Comparison of ENCODE assay signal across 8 cellular contexts in the genomic region with DNA sequence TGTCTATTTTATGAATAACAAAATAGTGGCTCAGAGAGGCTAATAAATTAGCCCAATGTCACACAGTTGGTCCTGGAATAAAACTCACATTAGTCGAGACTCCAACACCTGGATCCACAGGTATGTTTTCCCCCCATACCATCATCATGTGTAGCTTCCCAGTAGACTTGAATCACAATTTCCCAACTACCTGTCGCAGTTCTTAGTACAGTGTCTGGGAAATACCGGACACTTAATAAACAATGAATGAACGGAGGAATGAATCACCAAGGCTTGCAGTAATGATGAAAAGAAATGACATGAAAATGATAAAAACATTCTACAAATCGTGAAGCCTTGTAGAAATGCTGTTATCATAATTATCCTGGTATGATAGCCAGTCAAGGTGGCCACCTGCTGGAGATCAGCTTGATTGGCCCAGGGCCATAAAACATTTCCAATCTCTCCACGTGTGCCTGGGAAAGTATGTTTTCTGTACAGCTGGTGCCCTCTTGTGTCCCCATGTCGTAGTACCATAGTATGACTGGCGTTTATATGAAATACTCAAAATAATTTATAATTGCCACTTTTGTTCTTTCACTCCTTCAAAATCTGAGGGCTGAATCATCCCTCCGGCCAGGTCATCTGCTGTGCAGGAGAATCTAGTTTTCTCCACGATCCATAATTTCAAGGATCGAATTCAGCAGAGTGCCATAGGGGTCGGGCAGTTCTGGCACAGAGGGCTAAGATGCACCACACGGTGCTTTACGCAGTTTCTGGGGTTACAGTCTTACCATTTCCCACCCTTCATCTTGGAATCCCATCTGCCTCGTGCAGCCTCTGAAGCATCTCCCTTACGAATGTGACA.
DNase-seq lines count a peak whose midpoint lies in the region; ATAC-seq and TF ChIP-seq lines count a peak whose summit lies in the region.

No MANE protein-coding gene starts in this region.

- H3K4me1 Mint-ChIP-seq in activated T-helper 17 cell treated with anti-CD3 and anti-CD28 coated beads, Interleukin-2, amount 50 U/mL, for 72 hours, result no peaks in the 10 kb centered on the region

- H3K27me3 ChIP-seq in left lung, result no peaks in the 10 kb centered on the region

- DNase-seq in GM12864 (ENCODE audit: low read depth) (no peak), NCI-H1930 (lab: John Stamatoyannopoulos, UW) (peak; percentile 2 to 4), left lung (no peak), posterior cingulate gyrus (no peak), T-helper 9 cell (no peak)

- no peak overlapping the region for H3K27ac Mint-ChIP-seq in activated T-helper 17 cell treated with anti-CD3 and anti-CD28 coated beads, Interleukin-2, amount 50 U/mL, for 72 hours

- peak; percentile 9 for TF ChIP-seq CTCF in GM12864 (IDR thresholded peaks at IDR 0.05; ENCODE audit: low read depth, low read length, missing control alignments)
- 0 out of 2 replicates have a peak, but pooled peaks have one; percentile 6 for TF ChIP-seq CTCF in WI38 (IDR thresholded peaks at IDR 0.05; ENCODE audit: low read depth, low read length)
- peak in 1 of 2 donors; percentile 33 for TF ChIP-seq CTCF in left lung (IDR thresholded peaks at IDR 0.05)

- intact Hi-C loops in left lung (cut with DNase I), result no loop called here
- intact Hi-C loops in posterior cingulate gyrus (cut with DNase I), result no loop called here

- no peaks in the 10 kb centered on the region for H3K36me3 Mint-ChIP-seq in activated T-helper 17 cell treated with anti-CD3 and anti-CD28 coated beads, Interleukin-2, amount 50 U/mL, for 72 hours (ENCODE audit: low read depth)

- peak; percentile 96 for ATAC-seq in left lung
- ATAC-seq in HG02678 (IDR thresholded peaks at IDR 0.05; ENCODE audit: unreplicated experiment), result no peak
- ATAC-seq in activated T-helper 17 cell treated with anti-CD3 and anti-CD28 coated beads, Interleukin-2, amount 50 U/mL, for 72 hours (replicated peaks), result no peak

- H3K36me3 ChIP-seq in left lung, result no peaks in the 10 kb centered on the region

- no peaks in the 10 kb centered on the region for H3K9me3 Mint-ChIP-seq in activated T-helper 17 cell treated with anti-CD3 and anti-CD28 coated beads, Interleukin-2, amount 50 U/mL, for 72 hours

- H3K9me3 ChIP-seq in left lung, result no peaks in the 10 kb centered on the region

- H3K4me3 Mint-ChIP-seq in activated T-helper 17 cell treated with anti-CD3 and anti-CD28 coated beads, Interleukin-2, amount 50 U/mL, for 72 hours, result no peak overlapping the region

- H3K4me3 ChIP-seq in GM12864 (ENCODE audit: low read depth, low read length) (no peak overlapping the region), WI38 (ENCODE audit: low read depth, low read length) (no peak overlapping the region), left lung (no peak overlapping the region)

- no peaks in the 10 kb centered on the region for H3K27me3 Mint-ChIP-seq in activated T-helper 17 cell treated with anti-CD3 and anti-CD28 coated beads, Interleukin-2, amount 50 U/mL, for 72 hours

- no peak overlapping the region for H3K27ac ChIP-seq in left lung

- no peaks in the 10 kb centered on the region for H3K4me1 ChIP-seq in left lung

Comparison
In these comparisons a context has a peak if more than half of its experiments do, and no peak if none do; other contexts are left out.
1. DNase-seq: peak in NCI-H1930 (2 of 2); none in GM12864 (single experiment), left lung (0 of 2), posterior cingulate gyrus (0 of 10) and T-helper 9 cell (single experiment).